34 cellular contexts compared by ENCODE assay signal in genomic region chr20:52429029-52429428, GRCh38.
"Had no signal": no experiment of that assay in that cellular context is flagged by ENCODE, and none has a peak within 500 bp of the region (broad histone marks: within the 10 kb centered on the region; RNA-seq: fewer than 3 reads in every experiment).

No MANE protein-coding gene starts in this region.

- ATAC-seq: activated naive CD4-positive, alpha-beta T cell treated with anti-CD3 and anti-CD28 coated beads, Interleukin-2, amount 50 U/mL, for 72 hours; activated naive CD8-positive, alpha-beta T cell treated with anti-CD3 and anti-CD28 coated beads, Interleukin-2, amount 50 U/mL, for 24 hours; activated T-cell treated with anti-CD3 and anti-CD28 coated beads, Interleukin-2, amount 50 U/mL, for 4 hours; activated T-cell treated with anti-CD3 and anti-CD28 coated beads, Interleukin-2, amount 50 U/mL, for 72 hours; activated T-helper 17 cell treated with anti-CD3 and anti-CD28 coated beads, Interleukin-2, amount 50 U/mL, for 72 hours; body of pancreas had no signal

- FAIRE-seq: astrocyte, bronchial epithelial cell had no signal

- H3K4me3 ChIP-seq: adrenal gland, ascending aorta, body of pancreas, breast epithelium, cardiac muscle cell had no signal

- H3K36me3 ChIP-seq: adrenal gland, ascending aorta, brain microvascular endothelial cell, breast epithelium, cardiac muscle cell had no signal

- DNase-seq: activated effector memory CD4-positive, alpha-beta T cell treated with anti-CD3 and anti-CD28 coated beads, Interleukin-2, amount 50 U/mL, for 16 hours; activated effector memory CD4-positive, alpha-beta T cell treated with Interleukin-2 at 50 U/mL for 16 hours; activated gamma-delta T cell; activated gamma-delta T cell treated with Interleukin-2 at 50 U/mL for 16 hours; activated naive CD4-positive, alpha-beta T cell; activated naive CD4-positive, alpha-beta T cell treated with anti-CD3 and anti-CD28 coated beads for 36 hours; activated naive CD4-positive, alpha-beta T cell treated with anti-CD3 and anti-CD28 coated beads, Interleukin-2, amount 10 ng/mL, durations not matched to agents 7 days and 5 days; activated naive CD4-positive, alpha-beta T cell treated with anti-CD3 and anti-CD28 coated beads, Interleukin-2, amount 50 U/mL, for 16 hours; activated naive CD4-positive, alpha-beta T cell treated with Interleukin-2 at 50 U/mL for 16 hours; activated naive CD8-positive, alpha-beta T cell treated with anti-CD3 and anti-CD28 coated beads for 36 hours; activated naive CD8-positive, alpha-beta T cell treated with anti-CD3 and anti-CD28 coated beads, Interleukin-2, amount 10 ng/mL, durations not matched to agents 7 days and 5 days; activated naive CD8-positive, alpha-beta T cell treated with anti-CD3 and anti-CD28 coated beads, Interleukin-2, amount 50 U/mL, for 24 hours; activated T-cell treated with anti-CD3 and anti-CD28 coated beads, Interleukin-2, amount 50 U/mL, for 1 hour; activated T-cell treated with anti-CD3 and anti-CD28 coated beads, Interleukin-2, amount 50 U/mL, for 24 hours; activated T-cell treated with anti-CD3 and anti-CD28 coated beads, Interleukin-2, amount 50 U/mL, for 4 hours; activated T-cell treated with anti-CD3 and anti-CD28 coated beads, Interleukin-2, amount 50 U/mL, for 48 hours; activated T-cell treated with anti-CD3 and anti-CD28 coated beads, Interleukin-2, amount 50 U/mL, for 72 hours; adrenal gland; amniotic stem cell; amygdala; anterior cingulate cortex; aorta; body of pancreas; brain microvascular endothelial cell; caudate nucleus; central memory CD4-positive, alpha-beta T cell; cerebellar nuclear complex had no signal

- H3K27ac ChIP-seq: adrenal gland, ascending aorta, body of pancreas, brain microvascular endothelial cell, breast epithelium, cardiac muscle cell had no signal

- H3K9me3 ChIP-seq: adrenal gland, ascending aorta, body of pancreas, breast epithelium had no signal

- H3K27me3 ChIP-seq: adrenal gland, ascending aorta, body of pancreas, brain microvascular endothelial cell, breast epithelium, cardiac muscle cell had no signal

- H3K4me1 ChIP-seq: adrenal gland, ascending aorta, body of pancreas, breast epithelium had no signal
